21 cellular contexts compared by ENCODE assay signal in the genomic region with DNA sequence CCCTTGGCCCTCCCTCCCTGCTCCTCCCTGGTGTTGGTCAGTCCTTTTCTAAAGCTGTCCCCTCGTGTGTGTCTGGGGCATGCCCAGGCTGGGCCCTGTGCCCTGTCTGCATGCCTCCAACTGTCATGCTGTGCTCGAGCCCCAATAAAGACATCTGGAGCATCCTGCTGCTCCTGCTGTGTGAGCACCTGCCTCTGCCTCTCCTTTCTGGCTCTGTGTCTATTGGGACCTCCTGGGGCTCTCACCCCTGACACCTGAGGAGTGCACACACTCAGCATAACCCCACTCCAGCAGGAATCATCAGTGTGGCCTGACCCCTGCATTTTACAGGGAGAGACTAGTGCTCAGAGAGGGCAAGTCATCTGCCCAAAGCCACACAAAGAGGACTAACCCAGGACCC. TPM values are rescaled to one million over a fixed set of nuclear protein-coding genes. Genes with fewer than 3 reads are reported as not detected.
DNase-seq lines count a peak whose midpoint lies in the region; ATAC-seq and TF ChIP-seq lines count a peak whose summit lies in the region.
"Had no signal": no experiment of that assay in that cellular context is flagged by ENCODE, and none has a peak within 500 bp of the region (broad histone marks: within the 10 kb centered on the region; RNA-seq: fewer than 3 reads in every experiment).

No MANE protein-coding gene starts in this region.

- H3K36me3 ChIP-seq in HEK293 (ENCODE audit: control insufficient read depth in 2 of 2, insufficient read depth in 1 of 2, low read length in 2 of 2) (peaks cover 0 to 67% of the 10 kb centered on the region in 2 experiments; a peak in 1 of 3 replicates), prostate gland (no peaks in the 10 kb centered on the region)
- H3K36me3 ChIP-seq: transverse colon had no signal

- peak overlapping the region; percentile 30 for H3K27ac Mint-ChIP-seq in central memory CD8-positive, alpha-beta T cell (ENCODE audit: low read depth)
- H3K27ac Mint-ChIP-seq: activated B cell treated with CpG ODN at 0.5 μM for 24 hours; CD8-positive, alpha-beta T cell; memory B cell; T-helper 2 cell treated with Interferon-gamma antibody and Interleukin-4, amounts not matched to agents 5 μg/mL and 100 μg/mL, for 36 hours had no signal

- H3K27ac ChIP-seq in HEK293 (ENCODE audit: extremely low read depth, low read depth, low read length) (no peak overlapping the region), prostate gland (no peak overlapping the region)
- H3K27ac ChIP-seq: body of pancreas, psoas muscle, transverse colon had no signal

- no peaks in the 10 kb centered on the region for H3K9me3 Mint-ChIP-seq in central memory CD8-positive, alpha-beta T cell
- H3K9me3 Mint-ChIP-seq: activated B cell treated with CpG ODN at 0.5 μM for 24 hours; activated naive CD8-positive, alpha-beta T cell treated with anti-CD3 and anti-CD28 coated beads, Interleukin-2, amount 50 U/mL, for 24 hours; CD8-positive, alpha-beta T cell; memory B cell; naive thymus-derived CD8-positive, alpha-beta T cell; T-helper 2 cell treated with Interferon-gamma antibody and Interleukin-4, amounts not matched to agents 5 μg/mL and 100 μg/mL, for 36 hours had no signal

- no peak for TF ChIP-seq CTCF in HEK293 (tag by site-specific recombination; IDR thresholded peaks at IDR 0.05)
- TF ChIP-seq CTCF in prostate gland (IDR thresholded peaks at IDR 0.05), result no peak

- H3K27me3 Mint-ChIP-seq in central memory CD8-positive, alpha-beta T cell, result no peaks in the 10 kb centered on the region
- H3K27me3 Mint-ChIP-seq: activated B cell treated with CpG ODN at 0.5 μM for 24 hours; activated naive CD8-positive, alpha-beta T cell treated with anti-CD3 and anti-CD28 coated beads, Interleukin-2, amount 50 U/mL, for 24 hours; memory B cell; naive thymus-derived CD8-positive, alpha-beta T cell had no signal

- POLR2A ChIA-PET in HEK293 (lab: Yijun Ruan, JAX), result no interaction called here

- TF ChIP-seq POLR2A in prostate gland (IDR thresholded peaks at IDR 0.05), result no peak

- intact Hi-C loops in prostate gland (cut with DNase I), result no loop called here
- intact Hi-C loops in posterior vena cava (cut with DNase I), result no loop called here

- peaks cover 2% of the 10 kb centered on the region; the same call in 1 of the 2 replicates for H3K4me1 ChIP-seq in HEK293 (ENCODE audit: control insufficient read depth, insufficient read depth, low read length)
- H3K4me1 ChIP-seq in prostate gland (replicated peaks), result peaks cover 17% of the 10 kb centered on the region
- H3K4me1 ChIP-seq: psoas muscle had no signal

- H3K4me1 Mint-ChIP-seq in central memory CD8-positive, alpha-beta T cell, result no peaks in the 10 kb centered on the region

- no peaks in the 10 kb centered on the region for H3K27me3 ChIP-seq in prostate gland (replicated peaks; ENCODE audit: insufficient read depth)
- H3K27me3 ChIP-seq: body of pancreas, transverse colon had no signal

- H3K9me3 ChIP-seq in HEK293 (ENCODE audit: control insufficient read depth, insufficient read depth, low read depth, low read length) (no peaks in the 10 kb centered on the region), prostate gland (no peaks in the 10 kb centered on the region)
- H3K9me3 ChIP-seq: body of pancreas, psoas muscle, transverse colon had no signal

- CTCF ChIA-PET in HEK293 (lab: Yijun Ruan, JAX), result no interaction called here

- H3K4me3 ChIP-seq in HEK293 (ENCODE audit: low read depth, low read length) (no peak overlapping the region), prostate gland (no peak overlapping the region)
- H3K4me3 ChIP-seq: body of pancreas, psoas muscle, transverse colon had no signal

- H3K4me3 Mint-ChIP-seq in central memory CD8-positive, alpha-beta T cell, result no peak overlapping the region
- H3K4me3 Mint-ChIP-seq: activated B cell treated with CpG ODN at 0.5 μM for 24 hours; activated naive CD8-positive, alpha-beta T cell treated with anti-CD3 and anti-CD28 coated beads, Interleukin-2, amount 50 U/mL, for 24 hours; CD8-positive, alpha-beta T cell; memory B cell; naive thymus-derived CD8-positive, alpha-beta T cell; T-helper 2 cell treated with Interferon-gamma antibody and Interleukin-4, amounts not matched to agents 5 μg/mL and 100 μg/mL, for 36 hours had no signal

- 39% methylated on average over 2 of the region's 2 CpGs for WGBS in prostate gland

- no peak for ATAC-seq in central memory CD8-positive, alpha-beta T cell (replicated peaks; ENCODE audit: extremely low read depth, poor library complexity, severe bottlenecking)
- ATAC-seq: activated naive CD8-positive, alpha-beta T cell treated with anti-CD3 and anti-CD28 coated beads, Interleukin-2, amount 50 U/mL, for 24 hours; body of pancreas; CD8-positive, alpha-beta T cell; naive thymus-derived CD8-positive, alpha-beta T cell; psoas muscle had no signal

- peaks cover 5% of the 10 kb centered on the region for H3K36me3 Mint-ChIP-seq in central memory CD8-positive, alpha-beta T cell (ENCODE audit: insufficient read depth)

- DNase-seq in COR-L47 (lab: John Stamatoyannopoulos, UW), result peak; percentile 61
- DNase-seq in NCI-H345 treated with DMSO at 0.1 percent for 48 hours (lab: John Stamatoyannopoulos, UW; ENCODE audit: unreplicated experiment), result peak; percentile 81
- no peak for DNase-seq in central memory CD8-positive, alpha-beta T cell (ENCODE audit: low spot score in 2 of 2)
- no peak for DNase-seq in kidney glomerular epithelial cell (lab: John Stamatoyannopoulos, UW)
- DNase-seq in prostate gland (ENCODE audit: low spot score), result no peak
- DNase-seq in posterior vena cava (ENCODE audit: low spot score), result no peak
- no peak for DNase-seq in pons (ENCODE audit: low spot score)
- DNase-seq: activated B cell treated with CpG ODN at 0.5 μM for 24 hours; activated naive CD8-positive, alpha-beta T cell treated with anti-CD3 and anti-CD28 coated beads, Interleukin-2, amount 50 U/mL, for 24 hours; body of pancreas; CD8-positive, alpha-beta T cell; KG1; naive thymus-derived CD8-positive, alpha-beta T cell; NCI-H2081 treated with DMSO at 0.1 percent for 48 hours; psoas muscle; stimulated activated CD4-positive, alpha-beta T cell treated with anti-CD3 and anti-CD28 coated beads, Interleukin-1b, Interleukin-23, amount 100 ng/mL, for 48 hours; stimulated activated naive CD4-positive, alpha-beta T cell; transverse colon had no signal

TF ChIP-seq in HEK293, 187 proteins besides CTCF, POLR2A, EP300 and RAD21:
- no peak for TF ChIP-seq HOXA7 (CRISPR knock-in tag; IDR thresholded peaks at IDR 0.05; ENCODE audit: borderline replicate concordance)
- no peak for TF ChIP-seq ZNF146 (tag by site-specific recombination; IDR thresholded peaks at IDR 0.05)
- TF ChIP-seq ZIC2 (tag by site-specific recombination; IDR thresholded peaks at IDR 0.05), result peak; percentile 99

RNA-seq across cellular contexts. Expression of a gene that starts 23.7 kb away (rescaled TPM):
- total RNA-seq in prostate gland, result 10 to 100 TPM in 1 of 2 donors, 1 to 10 TPM in 1; 4.7 to 23.9 TPM
- total RNA-seq in posterior vena cava, result 10 to 100 TPM in 1 of 2 donors, 1 to 10 TPM in 1; 9.3 to 15.5 TPM

Comparison
In these comparisons a context has a peak if more than half of its experiments do, and no peak if none do; other contexts are left out.
1. DNase-seq: peak in COR-L47 (single experiment) and NCI-H345 treated with DMSO at 0.1 percent for 48 hours (single experiment); none in central memory CD8-positive, alpha-beta T cell (0 of 2), kidney glomerular epithelial cell (single experiment), prostate gland (single experiment), posterior vena cava (single experiment) and pons (single experiment).